ENCODE assay signal across 8 cellular contexts in genomic region chr9:99162759-99163364, GRCh38. TPM values are rescaled to one million over a fixed set of nuclear protein-coding genes. Genes with fewer than 3 reads are reported as not detected.
DNase-seq lines count a peak whose midpoint lies in the region; ATAC-seq and TF ChIP-seq lines count a peak whose summit lies in the region.

No MANE protein-coding gene starts in this region.

- H3K4me1 ChIP-seq in uterus, result no peaks in the 10 kb centered on the region

- no peaks in the 10 kb centered on the region for H3K9me3 ChIP-seq in uterus

- no peak overlapping the region for H3K4me3 ChIP-seq in uterus

- TF ChIP-seq CTCF in uterus (IDR thresholded peaks at IDR 0.05), result peak; percentile 40 to 58 (median 50)

- H3K27me3 ChIP-seq in uterus, result no peaks in the 10 kb centered on the region

- TF ChIP-seq POLR2A in uterus (IDR thresholded peaks at IDR 0.05), result no peak

- ATAC-seq in GM19463 (IDR thresholded peaks at IDR 0.05; ENCODE audit: unreplicated experiment), result no peak

- DNase-seq in A172 (ENCODE audit: low spot score) (peak; percentile 46), GM03348 (ENCODE audit: low spot score) (peak; percentile 64), NCI-H128 (lab: John Stamatoyannopoulos, UW; ENCODE audit: unreplicated experiment) (peak; percentile 10), amniotic epithelial cell (ENCODE audit: low read depth) (peak; percentile 47), kidney tubule cell (ENCODE audit: low spot score) (peak; percentile 40), uterus (no peak), HuH-7 (ENCODE audit: low spot score) (no peak)

- intact Hi-C loops in uterus (cut with DNase I; ENCODE audit: low total_unique reads), result no loop called here

- no peak overlapping the region for H3K27ac ChIP-seq in uterus

- H3K36me3 ChIP-seq in uterus, result no peaks in the 10 kb centered on the region

RNA-seq across cellular contexts. Expression of gene TGFBR1, which starts 57.9 kb away (rescaled TPM):
- 30.3 and 31.1 TPM in 2 replicates for total RNA-seq in A172 (2014; rRNA removed; shearing (Covaris generic))
- total RNA-seq in uterus, result 100 to 1,000 TPM in 1 of 4 donors, 10 to 100 TPM in 3; 27.1 to 101 (median 41.3) TPM

RNA-seq across cellular contexts. Expression of gene ALG2, which starts 58.9 kb away (rescaled TPM):
- total RNA-seq in A172 (2014; rRNA removed; shearing (Covaris generic)), result 67.8 and 69.5 TPM in 2 replicates
- 10 to 100 TPM; 37.6 to 62.2 (median 45.3) TPM for total RNA-seq in uterus

RNA-seq across cellular contexts. Expression of gene SEC61B, which starts 59.2 kb away (rescaled TPM):
- 180 and 223 TPM in 2 replicates for total RNA-seq in A172 (2014; rRNA removed; shearing (Covaris generic))
- total RNA-seq in uterus, result 100 to 1,000 TPM in 2 of 4 donors, 10 to 100 TPM in 2; 12.8 to 244 (median 70.1) TPM

Comparison
In these comparisons a context has a peak if more than half of its experiments do, and no peak if none do; other contexts are left out.
1. DNase-seq: peak in A172 (single experiment), GM03348 (single experiment), NCI-H128 (single experiment), amniotic epithelial cell (single experiment) and kidney tubule cell (single experiment); none in uterus (0 of 2) and HuH-7 (single experiment).